Comparison of ENCODE assay signal across 10 cellular contexts in genomic region chr1:1462318-1462966, GRCh38. TPM values are rescaled to one million over a fixed set of nuclear protein-coding genes. Genes with fewer than 3 reads are reported as not detected.
DNase-seq lines count a peak whose midpoint lies in the region; ATAC-seq and TF ChIP-seq lines count a peak whose summit lies in the region.
"Had no signal": no experiment of that assay in that cellular context is flagged by ENCODE, and none has a peak within 500 bp of the region (broad histone marks: within the 10 kb centered on the region; RNA-seq: fewer than 3 reads in every experiment).

No MANE protein-coding gene starts in this region.

- H3K27ac ChIP-seq in endodermal cell (ENCODE audit: low read depth, low read length) (no peak overlapping the region), osteoblast (ENCODE audit: low read depth, low read length) (no peak overlapping the region)
- H3K27ac ChIP-seq: 22Rv1 had no signal

- H3K4me3 ChIP-seq in endodermal cell (ENCODE audit: low read length) (no peak overlapping the region), osteoblast (ENCODE audit: insufficient read depth, low read length) (peak overlapping the region; percentile 33)

- H3K4me1 ChIP-seq in endodermal cell (ENCODE audit: control insufficient read depth, insufficient read depth, low read length) (no peaks in the 10 kb centered on the region), osteoblast (ENCODE audit: insufficient read depth, low read length) (no peaks in the 10 kb centered on the region)

- H3K36me3 ChIP-seq in endodermal cell (ENCODE audit: control insufficient read depth, insufficient read depth, low read length) = no peaks in the 10 kb centered on the region
- H3K36me3 ChIP-seq in osteoblast (ENCODE audit: insufficient read depth, low read length) = no peaks in the 10 kb centered on the region

- TF ChIP-seq CTCF in endodermal cell (conservative IDR thresholded peaks at IDR 0.05) (no peak), osteoblast (IDR thresholded peaks at IDR 0.05; ENCODE audit: extremely low read depth, low read depth, low read length) (no peak)

- DNase-seq in DMS 273 (lab: John Stamatoyannopoulos, UW; ENCODE audit: unreplicated experiment) (peak; percentile 74), DMS 273 treated with DMSO at 0.1 percent for 48 hours (lab: John Stamatoyannopoulos, UW) (no peak), NCI-H2196 (lab: John Stamatoyannopoulos, UW; ENCODE audit: unreplicated experiment) (peak; percentile 95), endodermal cell (peak; percentile 54), osteoblast (ENCODE audit: insufficient read length, low spot score, missing footprints) (peak; percentile 91), epidermal melanocyte (ENCODE audit: insufficient read length, low spot score) (no peak), NCI-H2107 (lab: John Stamatoyannopoulos, UW) (no peak)

- no peaks in the 10 kb centered on the region for H3K4me1 Mint-ChIP-seq in endodermal cell

- H2AFZ ChIP-seq in osteoblast (ENCODE audit: low read length) = peak overlapping the region; percentile 82

- 91 to 93% methylated on average over 20 to 26 of the region's 26 CpGs for WGBS in endodermal cell (ENCODE audit: insufficient coverage in 1 of 2, insufficient read length in 1 of 2), 2 experiments

- H3K27ac Mint-ChIP-seq in endodermal cell = no peak overlapping the region

- ATAC-seq in GM18861 (IDR thresholded peaks at IDR 0.05; ENCODE audit: unreplicated experiment) = no peak

- no peaks in the 10 kb centered on the region for H3K9me3 Mint-ChIP-seq in endodermal cell

- no peaks in the 10 kb centered on the region for H3K36me3 Mint-ChIP-seq in endodermal cell (ENCODE audit: low read depth)

- no peak overlapping the region for H3K4me3 Mint-ChIP-seq in endodermal cell

- H3K27me3 Mint-ChIP-seq in endodermal cell (ENCODE audit: insufficient read depth) = peaks cover 3% of the 10 kb centered on the region

- H3K4me2 ChIP-seq in osteoblast (ENCODE audit: insufficient read depth, low read length) = peak overlapping the region; percentile 28

- no peak overlapping the region for H3K9ac ChIP-seq in endodermal cell (ENCODE audit: extremely low read depth, low read length, poor library complexity, severe bottlenecking)

- no peaks in the 10 kb centered on the region for H4K20me1 ChIP-seq in osteoblast (ENCODE audit: insufficient read depth, low read length)

- H3K9me3 ChIP-seq in endodermal cell (ENCODE audit: control insufficient read depth, low read length) (no peaks in the 10 kb centered on the region), osteoblast (ENCODE audit: low read depth, low read length) (no peaks in the 10 kb centered on the region)

- H3K27me3 ChIP-seq in endodermal cell (ENCODE audit: control insufficient read depth, insufficient read depth, low read length, poor library complexity, severe bottlenecking) = no peaks in the 10 kb centered on the region
- no peaks in the 10 kb centered on the region for H3K27me3 ChIP-seq in osteoblast (ENCODE audit: insufficient read depth, low read length)

- H3K79me2 ChIP-seq in osteoblast (ENCODE audit: insufficient read depth, low read length) = no peaks in the 10 kb centered on the region

RNA-seq across cellular contexts. Expression of gene ATAD3B, which starts 9.1 kb away (rescaled TPM):
- 10 to 100 TPM; 41.8 to 47.4 TPM for total RNA-seq in endodermal cell
- polyA plus RNA-seq in endodermal cell (2013, experiment 1 of 2) = 23.9 TPM
- polyA plus RNA-seq in endodermal cell (2013, experiment 2 of 2) = 27.2 TPM
- total RNA-seq in osteoblast = 10.6 and 14.5 TPM in 2 replicates

RNA-seq across cellular contexts. Expression of gene ATAD3C, which starts 13.0 kb away (rescaled TPM):
- total RNA-seq in endodermal cell (under 1 TPM; 0.55 TPM), osteoblast (under 0.01 and 0.59 TPM in 2 replicates)
- polyA plus RNA-seq in endodermal cell (2013, experiment 1 of 2) = 0.78 TPM
- polyA plus RNA-seq in endodermal cell (2013, experiment 2 of 2) = 0.21 TPM

RNA-seq across cellular contexts. Expression of gene VWA1, which starts 27.0 kb away (rescaled TPM):
- total RNA-seq in endodermal cell = 10 to 100 TPM; 12.7 to 17.4 TPM
- polyA plus RNA-seq in endodermal cell (2013, experiment 1 of 2) = 10.3 TPM
- polyA plus RNA-seq in endodermal cell (2013, experiment 2 of 2) = 5.6 TPM
- 2.4 and 4.3 TPM in 2 replicates for total RNA-seq in osteoblast

RNA-seq across cellular contexts. Expression of gene ANKRD65, which starts 41.4 kb away (rescaled TPM):
- total RNA-seq in endodermal cell (1 to 10 TPM; 1.6 TPM), osteoblast (1.2 and 1.8 TPM in 2 replicates)
- polyA plus RNA-seq in endodermal cell (2013, experiment 1 of 2) = 0.78 TPM
- polyA plus RNA-seq in endodermal cell (2013, experiment 2 of 2) = 1.7 TPM
- total RNA-seq: T-helper 2 cell treated with Interferon-gamma antibody and Interleukin-4, amounts not matched to agents 100 ng/mL and 5 ng/mL, for 36 hours had no signal

RNA-seq across cellular contexts. Expression of gene ATAD3A, which starts 49.5 kb away (rescaled TPM):
- total RNA-seq in endodermal cell (10 to 100 TPM; 42.8 to 47.6 TPM), osteoblast (18.6 and 19.9 TPM in 2 replicates)
- polyA plus RNA-seq in endodermal cell (2013, experiment 1 of 2) = 31.3 TPM
- polyA plus RNA-seq in endodermal cell (2013, experiment 2 of 2) = 31.1 TPM

Comparison
In these comparisons a context has a peak if more than half of its experiments do, and no peak if none do; other contexts are left out.
1. DNase-seq: peak in DMS 273 (single experiment), NCI-H2196 (single experiment), endodermal cell (single experiment) and osteoblast (single experiment); none in DMS 273 treated with DMSO at 0.1 percent for 48 hours (single experiment), epidermal melanocyte (single experiment) and NCI-H2107 (single experiment).